8 cellular contexts compared by ENCODE assay signal in the genomic region with DNA sequence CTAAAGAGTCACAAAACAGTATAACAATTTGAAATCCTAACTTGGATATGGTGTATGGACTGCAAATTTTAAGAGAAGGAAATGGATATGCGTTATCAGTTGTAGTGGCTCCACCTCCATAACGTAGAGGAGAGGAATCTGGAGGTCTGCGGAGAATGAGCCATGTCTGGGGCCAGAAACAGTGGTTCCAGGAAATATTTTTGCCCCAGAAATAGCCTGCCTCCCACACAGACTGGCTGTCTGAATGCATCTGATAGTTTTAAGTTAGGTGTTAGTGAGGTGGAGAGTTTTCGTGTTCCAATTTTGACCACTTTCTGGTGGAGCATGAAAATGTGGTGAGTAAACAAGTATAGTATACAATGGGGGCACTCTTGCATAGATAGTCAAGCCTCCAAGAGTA. TPM values are rescaled to one million over a fixed set of nuclear protein-coding genes. Genes with fewer than 3 reads are reported as not detected.
DNase-seq lines count a peak whose midpoint lies in the region; ATAC-seq, FAIRE-seq and TF ChIP-seq lines count a peak whose summit lies in the region.

No MANE protein-coding gene starts in this region.

- peaks cover 0 to 17% (median 17%) of the 10 kb centered on the region in 3 donors for H3K4me1 ChIP-seq in pancreas

- intact Hi-C loops in pancreas (cut with DNase I), result no loop called here

- no peaks in the 10 kb centered on the region for H3K36me3 ChIP-seq in pancreas

- H3K36me3 Mint-ChIP-seq in activated naive CD8-positive, alpha-beta T cell treated with anti-CD3 and anti-CD28 coated beads for 36 hours, result peaks cover 38% of the 10 kb centered on the region
- peaks cover 19% of the 10 kb centered on the region for H3K36me3 Mint-ChIP-seq in nephron progenitor cell (ENCODE audit: low read depth)

- no peaks in the 10 kb centered on the region for H3K27me3 Mint-ChIP-seq in activated naive CD8-positive, alpha-beta T cell treated with anti-CD3 and anti-CD28 coated beads for 36 hours
- no peaks in the 10 kb centered on the region for H3K27me3 Mint-ChIP-seq in nephron progenitor cell (ENCODE audit: low read depth, poor library complexity)

- POLR2A ChIA-PET in GM10248 (lab: Yijun Ruan, JAX), result no interaction called here

- no peak for FAIRE-seq in pancreas (lab: Jason Lieb, UNC)

- TF ChIP-seq CTCF in GM10248 (IDR thresholded peaks at IDR 0.05; ENCODE audit: control extremely low read depth, extremely low read depth, low read depth, missing control alignments) (no peak), nephron progenitor cell (IDR thresholded peaks at IDR 0.05) (no peak), pancreas (IDR thresholded peaks at IDR 0.05) (no peak)

- WGBS in pancreas, 2 donors, result 43 to 46% methylated on average over 4 of the region's 4 CpGs

- peak overlapping the region; percentile 88 for H3K27ac Mint-ChIP-seq in activated naive CD8-positive, alpha-beta T cell treated with anti-CD3 and anti-CD28 coated beads for 36 hours
- peak overlapping the region; percentile 96 for H3K27ac Mint-ChIP-seq in nephron progenitor cell

- peak overlapping the region; percentile 94 for H3K4me3 Mint-ChIP-seq in activated naive CD8-positive, alpha-beta T cell treated with anti-CD3 and anti-CD28 coated beads for 36 hours
- H3K4me3 Mint-ChIP-seq in nephron progenitor cell, result peak overlapping the region; percentile 96

- DNase-seq in GM10248 (ENCODE audit: extremely low spot score) (peak; percentile 29), nephron progenitor cell (no peak), NCI-H2107 (lab: John Stamatoyannopoulos, UW) (no peak), anterior cingulate cortex (lab: John Stamatoyannopoulos, UW) (no peak), pancreas (no peak)
- no peak for DNase-seq in activated naive CD8-positive, alpha-beta T cell treated with anti-CD3 and anti-CD28 coated beads for 36 hours

- peak overlapping the region in 1 of 4 donors; percentile 86 for H3K27ac ChIP-seq in pancreas

- peaks cover 64% of the 10 kb centered on the region for H3K4me1 Mint-ChIP-seq in activated naive CD8-positive, alpha-beta T cell treated with anti-CD3 and anti-CD28 coated beads for 36 hours
- H3K4me1 Mint-ChIP-seq in nephron progenitor cell, result peaks cover 30% of the 10 kb centered on the region

- ATAC-seq in HG03432 (IDR thresholded peaks at IDR 0.05; ENCODE audit: unreplicated experiment) (peak; percentile 13), pancreas (no peak), GM21423 (IDR thresholded peaks at IDR 0.05; ENCODE audit: unreplicated experiment) (no peak)

- peak overlapping the region in 2 of 4 donors; percentile 69 to 83 for H3K4me3 ChIP-seq in pancreas

- no peaks in the 10 kb centered on the region for H3K9me3 ChIP-seq in pancreas

- no peaks in the 10 kb centered on the region for H3K27me3 ChIP-seq in pancreas

- CTCF ChIA-PET in GM10248 (lab: Yijun Ruan, JAX), result no interaction called here

- peaks cover 4% of the 10 kb centered on the region for H3K9me3 Mint-ChIP-seq in activated naive CD8-positive, alpha-beta T cell treated with anti-CD3 and anti-CD28 coated beads for 36 hours
- H3K9me3 Mint-ChIP-seq in nephron progenitor cell, result peaks cover 12% of the 10 kb centered on the region

RNA-seq across cellular contexts. Expression of a gene that starts 1.6 kb away (rescaled TPM):
- total RNA-seq in activated naive CD8-positive, alpha-beta T cell treated with anti-CD3 and anti-CD28 coated beads for 36 hours, result 10 to 100 TPM; 21.6 to 23.8 TPM
- 1 to 10 TPM; 3.3 to 7.3 (median 5.1) TPM for total RNA-seq in pancreas
- 1 to 10 TPM; 4.1 to 8.8 TPM for polyA plus RNA-seq in pancreas

RNA-seq across cellular contexts. Expression of a gene that starts 1.9 kb away (rescaled TPM):
- 1 to 10 TPM; 9.2 to 9.8 TPM for total RNA-seq in activated naive CD8-positive, alpha-beta T cell treated with anti-CD3 and anti-CD28 coated beads for 36 hours
- total RNA-seq in pancreas, result 1 to 10 TPM; 6.2 to 8.6 (median 7.2) TPM
- polyA plus RNA-seq in pancreas, result 10 to 100 TPM; 11.6 to 22.0 TPM
